13 cellular contexts compared by ENCODE assay signal in genomic region chr10:78754269-78755074, GRCh38.
DNase-seq lines count a peak whose midpoint lies in the region; ATAC-seq and TF ChIP-seq lines count a peak whose summit lies in the region.
"Had no signal": no experiment of that assay in that cellular context is flagged by ENCODE, and none has a peak within 500 bp of the region (broad histone marks: within the 10 kb centered on the region; RNA-seq: fewer than 3 reads in every experiment).

No MANE protein-coding gene starts in this region.

- no peaks in the 10 kb centered on the region for H3K36me3 ChIP-seq in thyroid gland

- no peak overlapping the region for H3K27ac Mint-ChIP-seq in activated CD8-positive, alpha-beta T cell treated with anti-CD3 and anti-CD28 coated beads for 36 hours
- H3K27ac Mint-ChIP-seq in activated CD4-positive, alpha-beta T cell treated with anti-CD3 and anti-CD28 coated beads, Interleukin-2, amount 10 ng/mL, durations not matched to agents 7 days and 5 days = no peak overlapping the region
- H3K27ac Mint-ChIP-seq: activated naive CD4-positive, alpha-beta T cell treated with anti-CD3 and anti-CD28 coated beads for 36 hours; B cell had no signal

- CTCF ChIA-PET in activated CD8-positive, alpha-beta T cell treated with anti-CD3 and anti-CD28 coated beads for 36 hours (lab: Charles Lee) = no interaction called here
- CTCF ChIA-PET in activated CD4-positive, alpha-beta T cell treated with anti-CD3 and anti-CD28 coated beads, Interleukin-2, amount 10 ng/mL, durations not matched to agents 7 days and 5 days (lab: Charles Lee) = interaction anchor here (1.4 kb wide), 1 partner anchor 27 kb away, joined by 3 read pairs; no protein-coding TSS in a partner anchor

- H3K4me1 ChIP-seq in thyroid gland = peaks cover 0 to 21% of the 10 kb centered on the region in 2 donors

- H3K4me1 Mint-ChIP-seq in activated CD8-positive, alpha-beta T cell treated with anti-CD3 and anti-CD28 coated beads for 36 hours (ENCODE audit: low read depth) = peaks cover 14% of the 10 kb centered on the region
- H3K4me1 Mint-ChIP-seq in activated CD4-positive, alpha-beta T cell treated with anti-CD3 and anti-CD28 coated beads, Interleukin-2, amount 10 ng/mL, durations not matched to agents 7 days and 5 days = peaks cover 4% of the 10 kb centered on the region
- H3K4me1 Mint-ChIP-seq: B cell had no signal

- DNase-seq in NOMO-1 treated with DMSO at 0.1 percent for 48 hours (lab: John Stamatoyannopoulos, UW; ENCODE audit: unreplicated experiment) = peak; percentile 6
- DNase-seq in NOMO-1 treated with dmso at 0.1 percent for 144 hours (lab: John Stamatoyannopoulos, UW; ENCODE audit: unreplicated experiment) = no peak
- peak; percentile 38 for DNase-seq in UCSD-AML1 (lab: John Stamatoyannopoulos, UW; ENCODE audit: unreplicated experiment)
- DNase-seq in hepatic stellate cell (ENCODE audit: low spot score) = peak; percentile 66
- DNase-seq in thyroid gland = peak; percentile 21 to 39
- DNase-seq in activated CD8-positive, alpha-beta T cell treated with anti-CD3 and anti-CD28 coated beads for 36 hours = no peak
- DNase-seq in activated CD4-positive, alpha-beta T cell treated with anti-CD3 and anti-CD28 coated beads, Interleukin-2, amount 10 ng/mL, durations not matched to agents 7 days and 5 days = no peak
- DNase-seq: activated CD4-positive, alpha-beta T cell treated with anti-CD3 and anti-CD28 coated beads for 4 hours; activated naive CD4-positive, alpha-beta T cell treated with anti-CD3 and anti-CD28 coated beads for 36 hours; naive thymus-derived CD8-positive, alpha-beta T cell; stimulated activated CD4-positive, alpha-beta T cell treated with anti-CD3 and anti-CD28 coated beads, Interleukin-4, amount 100 ng/mL, for 1 hour had no signal

- H3K27me3 Mint-ChIP-seq in activated CD8-positive, alpha-beta T cell treated with anti-CD3 and anti-CD28 coated beads for 36 hours = peaks cover 17% of the 10 kb centered on the region
- H3K27me3 Mint-ChIP-seq in activated CD4-positive, alpha-beta T cell treated with anti-CD3 and anti-CD28 coated beads, Interleukin-2, amount 10 ng/mL, durations not matched to agents 7 days and 5 days = peaks cover 15% of the 10 kb centered on the region

- no peaks in the 10 kb centered on the region for H3K36me3 Mint-ChIP-seq in activated CD8-positive, alpha-beta T cell treated with anti-CD3 and anti-CD28 coated beads for 36 hours (ENCODE audit: low read depth)
- H3K36me3 Mint-ChIP-seq in activated CD4-positive, alpha-beta T cell treated with anti-CD3 and anti-CD28 coated beads, Interleukin-2, amount 10 ng/mL, durations not matched to agents 7 days and 5 days (ENCODE audit: low read depth) = no peaks in the 10 kb centered on the region
- H3K36me3 Mint-ChIP-seq: naive thymus-derived CD8-positive, alpha-beta T cell had no signal

- no peak for TF ChIP-seq CTCF in thyroid gland (IDR thresholded peaks at IDR 0.05)
- no peak for TF ChIP-seq CTCF in activated CD8-positive, alpha-beta T cell treated with anti-CD3 and anti-CD28 coated beads for 36 hours (IDR thresholded peaks at IDR 0.05)

- no peaks in the 10 kb centered on the region for H3K9me3 Mint-ChIP-seq in activated CD8-positive, alpha-beta T cell treated with anti-CD3 and anti-CD28 coated beads for 36 hours
- H3K9me3 Mint-ChIP-seq in activated CD4-positive, alpha-beta T cell treated with anti-CD3 and anti-CD28 coated beads, Interleukin-2, amount 10 ng/mL, durations not matched to agents 7 days and 5 days = no peaks in the 10 kb centered on the region
- H3K9me3 Mint-ChIP-seq: activated naive CD4-positive, alpha-beta T cell treated with anti-CD3 and anti-CD28 coated beads for 36 hours; naive thymus-derived CD8-positive, alpha-beta T cell had no signal

- no peak overlapping the region for H3K27ac ChIP-seq in thyroid gland

- no peaks in the 10 kb centered on the region for H3K27me3 ChIP-seq in thyroid gland

- H3K4me3 ChIP-seq in thyroid gland (replicated peaks in 1 of 3) = no peak overlapping the region

- WGBS in thyroid gland, 2 donors = 36 to 44% methylated on average over 11 to 12 of the region's 12 CpGs

- POLR2A ChIA-PET in activated CD8-positive, alpha-beta T cell treated with anti-CD3 and anti-CD28 coated beads for 36 hours (lab: Charles Lee) = interaction anchor here (1.0 kb wide), 1 partner anchor 711 kb away, joined by 3 read pairs; no protein-coding TSS in a partner anchor
- POLR2A ChIA-PET in activated CD4-positive, alpha-beta T cell treated with anti-CD3 and anti-CD28 coated beads, Interleukin-2, amount 10 ng/mL, durations not matched to agents 7 days and 5 days (lab: Charles Lee) = no interaction called here

- no peak for ATAC-seq in GM19397 (IDR thresholded peaks at IDR 0.05; ENCODE audit: unreplicated experiment)
- ATAC-seq in activated CD8-positive, alpha-beta T cell treated with anti-CD3 and anti-CD28 coated beads for 36 hours = no peak
- ATAC-seq: naive thymus-derived CD8-positive, alpha-beta T cell had no signal

- H3K9me3 ChIP-seq in thyroid gland = no peaks in the 10 kb centered on the region

- no peak overlapping the region for H3K4me3 Mint-ChIP-seq in activated CD8-positive, alpha-beta T cell treated with anti-CD3 and anti-CD28 coated beads for 36 hours
- no peak overlapping the region for H3K4me3 Mint-ChIP-seq in activated CD4-positive, alpha-beta T cell treated with anti-CD3 and anti-CD28 coated beads, Interleukin-2, amount 10 ng/mL, durations not matched to agents 7 days and 5 days
- H3K4me3 Mint-ChIP-seq: activated naive CD4-positive, alpha-beta T cell treated with anti-CD3 and anti-CD28 coated beads for 36 hours; B cell; naive thymus-derived CD8-positive, alpha-beta T cell had no signal

- intact Hi-C loops in thyroid gland (cut with DNase I) = no loop called here
- intact Hi-C loops in activated CD8-positive, alpha-beta T cell treated with anti-CD3 and anti-CD28 coated beads for 36 hours (cut with micrococcal nuclease) = no loop called here

- TF ChIP-seq POLR2A in thyroid gland (IDR thresholded peaks at IDR 0.05) = no peak

Comparison
In these comparisons a context has a peak if more than half of its experiments do, and no peak if none do; other contexts are left out.
1. DNase-seq: peak in NOMO-1 treated with DMSO at 0.1 percent for 48 hours (single experiment), UCSD-AML1 (single experiment), hepatic stellate cell (single experiment) and thyroid gland (2 of 2); none in NOMO-1 treated with dmso at 0.1 percent for 144 hours (single experiment), activated CD8-positive, alpha-beta T cell treated with anti-CD3 and anti-CD28 coated beads for 36 hours (single experiment) and activated CD4-positive, alpha-beta T cell treated with anti-CD3 and anti-CD28 coated beads, Interleukin-2, amount 10 ng/mL, durations not matched to agents 7 days and 5 days (single experiment).